8 cellular contexts compared by ENCODE assay signal in the genomic region with DNA sequence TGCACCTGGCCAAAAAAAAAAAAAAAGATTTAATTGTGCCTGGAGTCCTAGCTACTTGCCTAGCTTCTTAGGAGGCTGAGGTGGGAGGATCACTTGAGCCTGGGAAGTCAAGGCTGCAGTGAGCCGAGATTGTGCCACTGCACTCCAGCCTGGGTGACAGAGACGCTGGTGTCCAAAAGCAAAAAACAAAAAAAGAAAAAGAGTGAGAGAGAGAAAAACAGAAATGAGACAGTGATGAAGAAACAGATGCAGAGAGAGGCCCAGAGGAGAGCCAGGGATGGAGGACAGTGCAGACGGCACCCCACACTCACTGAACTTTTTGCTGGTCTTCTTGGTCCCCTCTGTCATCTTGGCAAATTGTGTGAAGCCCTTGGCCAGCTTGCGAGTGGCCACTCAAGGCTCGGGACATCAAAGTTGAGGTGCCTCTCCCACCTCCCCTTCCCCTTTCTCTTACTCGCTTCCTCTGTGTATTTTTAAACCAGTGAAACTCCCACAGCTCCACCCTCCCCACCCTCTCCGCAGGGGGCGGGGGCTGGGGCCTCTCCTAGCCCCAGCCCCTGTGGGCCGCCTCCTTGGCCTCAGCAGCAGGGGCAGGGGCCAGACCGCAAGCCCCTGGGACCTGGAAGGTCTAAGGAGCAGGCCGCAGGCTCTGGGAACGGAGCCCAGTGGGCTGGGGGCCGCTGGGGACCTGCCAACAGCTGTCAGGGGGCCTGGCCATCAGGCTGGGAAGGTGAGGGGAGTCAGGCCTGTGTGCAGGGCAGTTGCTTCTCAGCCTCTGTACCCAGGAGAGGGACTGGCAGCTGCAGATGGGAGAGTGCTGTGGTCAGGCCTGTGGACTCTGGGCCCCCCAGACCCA. TPM values are rescaled to one million over a fixed set of nuclear protein-coding genes. Genes with fewer than 3 reads are reported as not detected.
A peak's percentile ranks its signal among the peaks of the same experiment; 100 is the strongest.
DNase-seq lines count a peak whose midpoint lies in the region; ATAC-seq and TF ChIP-seq lines count a peak whose summit lies in the region.

A gene with protein sequence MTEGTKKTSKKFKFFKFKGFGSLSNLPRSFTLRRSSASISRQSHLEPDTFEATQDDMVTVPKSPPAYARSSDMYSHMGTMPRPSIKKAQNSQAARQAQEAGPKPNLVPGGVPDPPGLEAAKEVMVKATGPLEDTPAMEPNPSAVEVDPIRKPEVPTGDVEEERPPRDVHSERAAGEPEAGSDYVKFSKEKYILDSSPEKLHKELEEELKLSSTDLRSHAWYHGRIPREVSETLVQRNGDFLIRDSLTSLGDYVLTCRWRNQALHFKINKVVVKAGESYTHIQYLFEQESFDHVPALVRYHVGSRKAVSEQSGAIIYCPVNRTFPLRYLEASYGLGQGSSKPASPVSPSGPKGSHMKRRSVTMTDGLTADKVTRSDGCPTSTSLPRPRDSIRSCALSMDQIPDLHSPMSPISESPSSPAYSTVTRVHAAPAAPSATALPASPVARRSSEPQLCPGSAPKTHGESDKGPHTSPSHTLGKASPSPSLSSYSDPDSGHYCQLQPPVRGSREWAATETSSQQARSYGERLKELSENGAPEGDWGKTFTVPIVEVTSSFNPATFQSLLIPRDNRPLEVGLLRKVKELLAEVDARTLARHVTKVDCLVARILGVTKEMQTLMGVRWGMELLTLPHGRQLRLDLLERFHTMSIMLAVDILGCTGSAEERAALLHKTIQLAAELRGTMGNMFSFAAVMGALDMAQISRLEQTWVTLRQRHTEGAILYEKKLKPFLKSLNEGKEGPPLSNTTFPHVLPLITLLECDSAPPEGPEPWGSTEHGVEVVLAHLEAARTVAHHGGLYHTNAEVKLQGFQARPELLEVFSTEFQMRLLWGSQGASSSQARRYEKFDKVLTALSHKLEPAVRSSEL (minus strand): TSS at position 387 of the 856 bp plus-strand sequence. CDS start 39 bp downstream, at position 348.

- TF ChIP-seq CTCF in lower lobe of right lung (IDR thresholded peaks at IDR 0.05) (no peak), upper lobe of left lung (IDR thresholded peaks at IDR 0.05) (no peak)

- TF ChIP-seq POLR2A in upper lobe of left lung (IDR thresholded peaks at IDR 0.05): peak in 2 of 4 donors; percentile 35 to 69

- H3K27ac ChIP-seq in lower lobe of right lung: peak within 1 kb of the TSS; percentile 89
- H3K27ac ChIP-seq in upper lobe of left lung: peak within 1 kb of the TSS; percentile 88 to 98 (median 90)

- WGBS in upper lobe of left lung, 2 donors: 33 to 34% methylated on average over 8 of the region's 13 CpGs

- ATAC-seq in lower lobe of right lung: peak; percentile 33 to 55
- peak; percentile 48 to 54 for ATAC-seq in upper lobe of left lung (ENCODE audit: low FRiP score in 2 of 2)

- intact Hi-C loops in lower lobe of right lung (cut with DNase I): no loop called here

- DNase-seq in activated T-cell treated with anti-CD3 and anti-CD28 coated beads for 1 hour (ENCODE audit: low read depth): peak; percentile 30
- DNase-seq in activated T-cell treated with anti-CD3 and anti-CD28 coated beads for 4 hours: no peak
- peak; percentile 77 for DNase-seq in NAMALWA (ENCODE audit: low spot score)
- peak; percentile 61 for DNase-seq in activated naive CD4-positive, alpha-beta T cell treated with anti-CD3 and anti-CD28 coated beads, Interleukin-2, amount 50 U/mL, for 16 hours
- peak; percentile 63 for DNase-seq in lower lobe of right lung
- peak; percentile 61 to 84 for DNase-seq in upper lobe of left lung
- DNase-seq in inferior parietal cortex (ENCODE audit: extremely low spot score): no peak
- DNase-seq in COLO829 (ENCODE audit: low spot score): no peak

- peaks cover 49% of the 10 kb centered on the region for H3K4me1 ChIP-seq in lower lobe of right lung
- peaks cover 31 to 41% (median 33%) of the 10 kb centered on the region in 4 donors for H3K4me1 ChIP-seq in upper lobe of left lung

- peak within 1 kb of the TSS; percentile 53 for H3K4me3 ChIP-seq in lower lobe of right lung
- peak within 1 kb of the TSS in 3 of 4 donors; percentile 31 to 43 (median 40) for H3K4me3 ChIP-seq in upper lobe of left lung

- H3K27me3 ChIP-seq in lower lobe of right lung (ENCODE audit: low read depth): no peaks in the 10 kb centered on the region
- no peaks in the 10 kb centered on the region for H3K27me3 ChIP-seq in upper lobe of left lung

- H3K9me3 ChIP-seq in lower lobe of right lung (no peaks in the 10 kb centered on the region), upper lobe of left lung (no peaks in the 10 kb centered on the region)

- H3K36me3 ChIP-seq in lower lobe of right lung: peaks cover 3% of the 10 kb centered on the region
- peaks cover 0 to 3% (median 0%) of the 10 kb centered on the region in 4 donors for H3K36me3 ChIP-seq in upper lobe of left lung

- no peak for TF ChIP-seq EP300 in upper lobe of left lung (IDR thresholded peaks at IDR 0.05)

RNA-seq across cellular contexts. Expression of the gene that starts here (rescaled TPM):
- total RNA-seq in lower lobe of right lung (59.4 TPM), upper lobe of left lung (10 to 100 TPM; 17.5 to 90.4 (median 37.5) TPM)

Comparison
In these comparisons a context has a peak if more than half of its experiments do, and no peak if none do; other contexts are left out.
1. DNase-seq: peak in activated T-cell treated with anti-CD3 and anti-CD28 coated beads for 1 hour (single experiment), NAMALWA (single experiment), activated naive CD4-positive, alpha-beta T cell treated with anti-CD3 and anti-CD28 coated beads, Interleukin-2, amount 50 U/mL, for 16 hours (single experiment), lower lobe of right lung (single experiment) and upper lobe of left lung (2 of 2); none in activated T-cell treated with anti-CD3 and anti-CD28 coated beads for 4 hours (single experiment), inferior parietal cortex (single experiment) and COLO829 (single experiment).